ENCODE assay signal across 22 cellular contexts in the genomic region with DNA sequence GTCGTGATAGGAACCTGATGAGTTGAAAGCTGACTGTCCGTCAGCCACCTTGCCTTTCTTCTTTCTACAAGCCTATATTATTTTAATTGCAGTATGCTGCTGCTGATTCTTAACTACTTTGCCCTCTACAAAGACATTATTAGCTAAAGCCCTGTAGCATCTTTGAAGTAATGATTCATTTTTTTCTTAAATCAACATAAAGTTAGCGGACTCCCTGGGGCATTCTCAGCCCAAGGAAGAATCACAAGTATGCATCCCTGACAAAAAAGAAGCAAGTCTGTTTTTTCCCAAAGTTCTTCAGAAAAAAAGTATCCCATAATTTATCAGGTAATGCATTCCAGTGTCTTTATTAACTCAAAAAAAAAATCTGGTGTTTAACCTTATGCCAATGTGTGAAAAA.
"Had no signal": no experiment of that assay in that cellular context is flagged by ENCODE, and none has a peak within 500 bp of the region (broad histone marks: within the 10 kb centered on the region; RNA-seq: fewer than 3 reads in every experiment).

No MANE protein-coding gene starts in this region.

- DNase-seq: activated CD4-positive, alpha-beta T cell treated with anti-CD3 and anti-CD28 coated beads, Interleukin-2, amount 10 ng/mL, durations not matched to agents 7 days and 5 days; activated CD4-positive, CD25-positive, alpha-beta regulatory T cell treated with anti-CD3 and anti-CD28 coated beads, Interleukin-2, amount 50 U/mL, for 72 hours; activated CD8-positive, alpha-beta T cell treated with anti-CD3 and anti-CD28 coated beads, Interleukin-2, amount 10 ng/mL, durations not matched to agents 7 days and 5 days; activated gamma-delta T cell treated with Interleukin-2 at 50 U/mL for 16 hours; foreskin melanocyte; glutamatergic neuron; immature natural killer cell; lower lobe of right lung; naive thymus-derived CD4-positive, alpha-beta T cell; occipital lobe; stimulated activated CD4-positive, alpha-beta T cell treated with anti-CD3 and anti-CD28 coated beads, Interleukin-4, amount 100 ng/mL, for 24 hours; stimulated activated naive CD8-positive, alpha-beta T cell treated with anti-CD3 and anti-CD28 coated beads, Interleukin-15, Interleukin-2, amounts not matched to agents 100 U/mL and 50 U/mL, for 24 hours; substantia nigra; tibial artery; WERI-Rb-1 had no signal

- H3K27ac ChIP-seq: ascending aorta, breast epithelium, coronary artery, epithelial cell of prostate, hepatocyte, lower lobe of right lung, prostate gland, tibial artery, WERI-Rb-1 had no signal

- H3K9me3 ChIP-seq: ascending aorta, breast epithelium, lower lobe of right lung, prostate gland, tibial artery had no signal

- H3K79me2 ChIP-seq: hepatocyte had no signal

- H2AFZ ChIP-seq: hepatocyte had no signal

- H3K36me3 ChIP-seq: ascending aorta, breast epithelium, lower lobe of right lung, prostate gland, tibial artery, WERI-Rb-1 had no signal

- H3K4me1 ChIP-seq: ascending aorta, breast epithelium, lower lobe of right lung, prostate gland, tibial artery had no signal

- ATAC-seq: activated CD8-positive, alpha-beta T cell treated with anti-CD3 and anti-CD28 coated beads, Interleukin-2, amount 10 ng/mL, durations not matched to agents 7 days and 5 days; left lobe of liver; lower lobe of right lung; naive thymus-derived CD4-positive, alpha-beta T cell; stimulated activated naive CD8-positive, alpha-beta T cell treated with anti-CD3 and anti-CD28 coated beads, Interleukin-15, Interleukin-2, amounts not matched to agents 100 U/mL and 50 U/mL, for 24 hours had no signal

- H3K27me3 ChIP-seq: ascending aorta, breast epithelium, hepatocyte, tibial artery had no signal

- H3K4me3 ChIP-seq: ascending aorta, breast epithelium, coronary artery, hepatocyte, lower lobe of right lung, prostate gland, tibial artery had no signal
